ENCODE assay signal across 1 cellular context in the genomic region with DNA sequence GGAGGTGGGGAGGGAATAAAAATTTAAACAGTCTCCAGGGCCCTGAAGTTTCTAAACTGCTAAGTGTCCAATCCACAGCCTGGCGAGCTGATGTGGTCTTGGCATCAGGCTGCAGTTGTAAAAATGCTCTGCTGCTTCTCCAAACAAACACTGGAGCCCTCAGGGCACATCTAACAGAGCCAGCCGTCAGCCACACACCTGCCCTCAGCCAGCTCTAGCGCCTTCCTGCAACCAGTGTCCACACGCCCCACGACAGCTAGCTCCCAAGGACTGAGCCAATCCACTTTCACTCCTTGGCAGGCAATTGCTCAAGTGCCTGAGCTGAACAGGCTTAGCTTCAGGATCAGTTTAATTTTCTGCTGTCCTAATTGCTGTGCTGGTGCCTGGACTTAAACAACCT.
TF ChIP-seq lines count a peak whose summit lies in the region.

No MANE protein-coding gene starts in this region.

TF ChIP-seq in GM23338, 12 proteins besides CTCF, POLR2A, EP300 and RAD21 (continued from another document):
- TF ChIP-seq, protein P1, sequence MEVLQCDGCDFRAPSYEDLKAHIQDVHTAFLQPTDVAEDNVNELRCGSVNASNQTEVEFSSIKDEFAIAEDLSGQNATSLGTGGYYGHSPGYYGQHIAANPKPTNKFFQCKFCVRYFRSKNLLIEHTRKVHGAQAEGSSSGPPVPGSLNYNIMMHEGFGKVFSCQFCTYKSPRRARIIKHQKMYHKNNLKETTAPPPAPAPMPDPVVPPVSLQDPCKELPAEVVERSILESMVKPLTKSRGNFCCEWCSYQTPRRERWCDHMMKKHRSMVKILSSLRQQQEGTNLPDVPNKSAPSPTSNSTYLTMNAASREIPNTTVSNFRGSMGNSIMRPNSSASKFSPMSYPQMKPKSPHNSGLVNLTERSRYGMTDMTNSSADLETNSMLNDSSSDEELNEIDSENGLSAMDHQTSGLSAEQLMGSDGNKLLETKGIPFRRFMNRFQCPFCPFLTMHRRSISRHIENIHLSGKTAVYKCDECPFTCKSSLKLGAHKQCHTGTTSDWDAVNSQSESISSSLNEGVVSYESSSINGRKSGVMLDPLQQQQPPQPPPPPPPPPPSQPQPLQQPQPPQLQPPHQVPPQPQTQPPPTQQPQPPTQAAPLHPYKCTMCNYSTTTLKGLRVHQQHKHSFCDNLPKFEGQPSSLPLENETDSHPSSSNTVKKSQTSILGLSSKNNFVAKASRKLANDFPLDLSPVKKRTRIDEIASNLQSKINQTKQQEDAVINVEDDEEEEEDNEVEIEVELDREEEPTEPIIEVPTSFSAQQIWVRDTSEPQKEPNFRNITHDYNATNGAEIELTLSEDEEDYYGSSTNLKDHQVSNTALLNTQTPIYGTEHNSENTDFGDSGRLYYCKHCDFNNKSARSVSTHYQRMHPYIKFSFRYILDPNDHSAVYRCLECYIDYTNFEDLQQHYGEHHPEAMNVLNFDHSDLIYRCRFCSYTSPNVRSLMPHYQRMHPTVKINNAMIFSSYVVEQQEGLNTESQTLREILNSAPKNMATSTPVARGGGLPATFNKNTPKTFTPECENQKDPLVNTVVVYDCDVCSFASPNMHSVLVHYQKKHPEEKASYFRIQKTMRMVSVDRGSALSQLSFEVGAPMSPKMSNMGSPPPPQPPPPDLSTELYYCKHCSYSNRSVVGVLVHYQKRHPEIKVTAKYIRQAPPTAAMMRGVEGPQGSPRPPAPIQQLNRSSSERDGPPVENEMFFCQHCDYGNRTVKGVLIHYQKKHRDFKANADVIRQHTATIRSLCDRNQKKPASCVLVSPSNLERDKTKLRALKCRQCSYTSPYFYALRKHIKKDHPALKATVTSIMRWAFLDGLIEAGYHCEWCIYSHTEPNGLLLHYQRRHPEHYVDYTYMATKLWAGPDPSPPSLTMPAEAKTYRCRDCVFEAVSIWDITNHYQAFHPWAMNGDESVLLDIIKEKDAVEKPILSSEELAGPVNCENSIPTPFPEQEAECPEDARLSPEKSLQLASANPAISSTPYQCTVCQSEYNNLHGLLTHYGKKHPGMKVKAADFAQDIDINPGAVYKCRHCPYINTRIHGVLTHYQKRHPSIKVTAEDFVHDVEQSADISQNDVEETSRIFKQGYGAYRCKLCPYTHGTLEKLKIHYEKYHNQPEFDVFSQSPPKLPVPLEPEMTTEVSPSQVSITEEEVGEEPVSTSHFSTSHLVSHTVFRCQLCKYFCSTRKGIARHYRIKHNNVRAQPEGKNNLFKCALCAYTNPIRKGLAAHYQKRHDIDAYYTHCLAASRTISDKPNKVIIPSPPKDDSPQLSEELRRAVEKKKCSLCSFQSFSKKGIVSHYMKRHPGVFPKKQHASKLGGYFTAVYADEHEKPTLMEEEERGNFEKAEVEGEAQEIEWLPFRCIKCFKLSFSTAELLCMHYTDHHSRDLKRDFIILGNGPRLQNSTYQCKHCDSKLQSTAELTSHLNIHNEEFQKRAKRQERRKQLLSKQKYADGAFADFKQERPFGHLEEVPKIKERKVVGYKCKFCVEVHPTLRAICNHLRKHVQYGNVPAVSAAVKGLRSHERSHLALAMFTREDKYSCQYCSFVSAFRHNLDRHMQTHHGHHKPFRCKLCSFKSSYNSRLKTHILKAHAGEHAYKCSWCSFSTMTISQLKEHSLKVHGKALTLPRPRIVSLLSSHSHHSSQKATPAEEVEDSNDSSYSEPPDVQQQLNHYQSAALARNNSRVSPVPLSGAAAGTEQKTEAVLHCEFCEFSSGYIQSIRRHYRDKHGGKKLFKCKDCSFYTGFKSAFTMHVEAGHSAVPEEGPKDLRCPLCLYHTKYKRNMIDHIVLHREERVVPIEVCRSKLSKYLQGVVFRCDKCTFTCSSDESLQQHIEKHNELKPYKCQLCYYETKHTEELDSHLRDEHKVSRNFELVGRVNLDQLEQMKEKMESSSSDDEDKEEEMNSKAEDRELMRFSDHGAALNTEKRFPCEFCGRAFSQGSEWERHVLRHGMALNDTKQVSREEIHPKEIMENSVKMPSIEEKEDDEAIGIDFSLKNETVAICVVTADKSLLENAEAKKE (CRISPR knock-in tag; IDR thresholded peaks at IDR 0.05) = no peak
- TF ChIP-seq STAT1 (IDR thresholded peaks at IDR 0.05; ENCODE audit: unreplicated experiment) (no peak), ZNF331 (CRISPR knock-in tag; IDR thresholded peaks at IDR 0.05; ENCODE audit: low read depth) (no peak), JUNB (IDR thresholded peaks at IDR 0.05; ENCODE audit: unreplicated experiment) (no peak), ZNF114 (CRISPR knock-in tag; IDR thresholded peaks at IDR 0.05) (no peak), EZH2phosphoT487 (IDR thresholded peaks at IDR 0.05; ENCODE audit: unreplicated experiment) (no peak)
- TF ChIP-seq, protein P2, sequence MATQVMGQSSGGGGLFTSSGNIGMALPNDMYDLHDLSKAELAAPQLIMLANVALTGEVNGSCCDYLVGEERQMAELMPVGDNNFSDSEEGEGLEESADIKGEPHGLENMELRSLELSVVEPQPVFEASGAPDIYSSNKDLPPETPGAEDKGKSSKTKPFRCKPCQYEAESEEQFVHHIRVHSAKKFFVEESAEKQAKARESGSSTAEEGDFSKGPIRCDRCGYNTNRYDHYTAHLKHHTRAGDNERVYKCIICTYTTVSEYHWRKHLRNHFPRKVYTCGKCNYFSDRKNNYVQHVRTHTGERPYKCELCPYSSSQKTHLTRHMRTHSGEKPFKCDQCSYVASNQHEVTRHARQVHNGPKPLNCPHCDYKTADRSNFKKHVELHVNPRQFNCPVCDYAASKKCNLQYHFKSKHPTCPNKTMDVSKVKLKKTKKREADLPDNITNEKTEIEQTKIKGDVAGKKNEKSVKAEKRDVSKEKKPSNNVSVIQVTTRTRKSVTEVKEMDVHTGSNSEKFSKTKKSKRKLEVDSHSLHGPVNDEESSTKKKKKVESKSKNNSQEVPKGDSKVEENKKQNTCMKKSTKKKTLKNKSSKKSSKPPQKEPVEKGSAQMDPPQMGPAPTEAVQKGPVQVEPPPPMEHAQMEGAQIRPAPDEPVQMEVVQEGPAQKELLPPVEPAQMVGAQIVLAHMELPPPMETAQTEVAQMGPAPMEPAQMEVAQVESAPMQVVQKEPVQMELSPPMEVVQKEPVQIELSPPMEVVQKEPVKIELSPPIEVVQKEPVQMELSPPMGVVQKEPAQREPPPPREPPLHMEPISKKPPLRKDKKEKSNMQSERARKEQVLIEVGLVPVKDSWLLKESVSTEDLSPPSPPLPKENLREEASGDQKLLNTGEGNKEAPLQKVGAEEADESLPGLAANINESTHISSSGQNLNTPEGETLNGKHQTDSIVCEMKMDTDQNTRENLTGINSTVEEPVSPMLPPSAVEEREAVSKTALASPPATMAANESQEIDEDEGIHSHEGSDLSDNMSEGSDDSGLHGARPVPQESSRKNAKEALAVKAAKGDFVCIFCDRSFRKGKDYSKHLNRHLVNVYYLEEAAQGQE (IDR thresholded peaks at IDR 0.05; ENCODE audit: unreplicated experiment) = no peak
- TF ChIP-seq, protein P3, sequence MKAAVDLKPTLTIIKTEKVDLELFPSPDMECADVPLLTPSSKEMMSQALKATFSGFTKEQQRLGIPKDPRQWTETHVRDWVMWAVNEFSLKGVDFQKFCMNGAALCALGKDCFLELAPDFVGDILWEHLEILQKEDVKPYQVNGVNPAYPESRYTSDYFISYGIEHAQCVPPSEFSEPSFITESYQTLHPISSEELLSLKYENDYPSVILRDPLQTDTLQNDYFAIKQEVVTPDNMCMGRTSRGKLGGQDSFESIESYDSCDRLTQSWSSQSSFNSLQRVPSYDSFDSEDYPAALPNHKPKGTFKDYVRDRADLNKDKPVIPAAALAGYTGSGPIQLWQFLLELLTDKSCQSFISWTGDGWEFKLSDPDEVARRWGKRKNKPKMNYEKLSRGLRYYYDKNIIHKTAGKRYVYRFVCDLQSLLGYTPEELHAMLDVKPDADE (IDR thresholded peaks at IDR 0.05) = no peak
